1 cellular context compared by ENCODE assay signal in the genomic region with DNA sequence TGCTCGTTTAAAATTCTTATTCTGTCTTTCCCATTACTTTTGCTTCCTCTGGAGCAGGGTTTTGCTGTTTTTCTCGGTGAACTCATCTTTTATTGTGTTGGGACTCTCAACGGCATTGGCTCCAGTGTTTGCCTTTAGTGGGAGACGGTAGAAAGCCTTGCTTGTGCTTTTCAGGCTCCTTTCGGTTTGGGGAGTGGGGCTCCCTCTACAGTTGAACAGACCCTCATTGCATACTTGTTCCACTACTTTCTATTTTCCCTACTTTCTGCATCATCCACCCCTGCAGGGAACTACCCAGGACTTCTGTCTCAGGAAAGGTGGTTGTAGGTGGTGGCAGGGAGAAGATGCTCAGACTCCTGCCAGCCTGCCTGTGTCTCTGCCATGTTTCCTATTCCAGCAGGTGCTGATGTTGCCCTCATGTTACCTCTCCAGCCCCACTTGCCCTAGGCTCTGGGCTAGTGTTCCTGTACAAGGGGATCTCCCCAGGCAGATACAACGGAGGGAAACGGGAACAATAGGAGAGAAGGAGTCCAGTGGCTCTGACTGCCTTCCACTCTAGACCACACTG.
TF ChIP-seq lines count a peak whose summit lies in the region.

No MANE protein-coding gene starts in this region.

TF ChIP-seq in WTC11, 78 proteins besides CTCF, POLR2A, EP300 and RAD21 (continued from another document):
- TF ChIP-seq, protein P1, sequence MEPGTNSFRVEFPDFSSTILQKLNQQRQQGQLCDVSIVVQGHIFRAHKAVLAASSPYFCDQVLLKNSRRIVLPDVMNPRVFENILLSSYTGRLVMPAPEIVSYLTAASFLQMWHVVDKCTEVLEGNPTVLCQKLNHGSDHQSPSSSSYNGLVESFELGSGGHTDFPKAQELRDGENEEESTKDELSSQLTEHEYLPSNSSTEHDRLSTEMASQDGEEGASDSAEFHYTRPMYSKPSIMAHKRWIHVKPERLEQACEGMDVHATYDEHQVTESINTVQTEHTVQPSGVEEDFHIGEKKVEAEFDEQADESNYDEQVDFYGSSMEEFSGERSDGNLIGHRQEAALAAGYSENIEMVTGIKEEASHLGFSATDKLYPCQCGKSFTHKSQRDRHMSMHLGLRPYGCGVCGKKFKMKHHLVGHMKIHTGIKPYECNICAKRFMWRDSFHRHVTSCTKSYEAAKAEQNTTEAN (CRISPR knock-in tag; IDR thresholded peaks at IDR 0.05), result no peak
- TF ChIP-seq, protein P2, sequence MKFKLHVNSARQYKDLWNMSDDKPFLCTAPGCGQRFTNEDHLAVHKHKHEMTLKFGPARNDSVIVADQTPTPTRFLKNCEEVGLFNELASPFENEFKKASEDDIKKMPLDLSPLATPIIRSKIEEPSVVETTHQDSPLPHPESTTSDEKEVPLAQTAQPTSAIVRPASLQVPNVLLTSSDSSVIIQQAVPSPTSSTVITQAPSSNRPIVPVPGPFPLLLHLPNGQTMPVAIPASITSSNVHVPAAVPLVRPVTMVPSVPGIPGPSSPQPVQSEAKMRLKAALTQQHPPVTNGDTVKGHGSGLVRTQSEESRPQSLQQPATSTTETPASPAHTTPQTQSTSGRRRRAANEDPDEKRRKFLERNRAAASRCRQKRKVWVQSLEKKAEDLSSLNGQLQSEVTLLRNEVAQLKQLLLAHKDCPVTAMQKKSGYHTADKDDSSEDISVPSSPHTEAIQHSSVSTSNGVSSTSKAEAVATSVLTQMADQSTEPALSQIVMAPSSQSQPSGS (CRISPR knock-in tag; IDR thresholded peaks at IDR 0.05; ENCODE audit: borderline replicate concordance, low read depth), result no peak
- no peak for TF ChIP-seq ZNF219 (CRISPR knock-in tag; IDR thresholded peaks at IDR 0.05; ENCODE audit: borderline replicate concordance)
- TF ChIP-seq ESRRA (CRISPR knock-in tag; IDR thresholded peaks at IDR 0.05; ENCODE audit: borderline replicate concordance), result no peak
